8 cellular contexts compared by ENCODE assay signal in the genomic region with DNA sequence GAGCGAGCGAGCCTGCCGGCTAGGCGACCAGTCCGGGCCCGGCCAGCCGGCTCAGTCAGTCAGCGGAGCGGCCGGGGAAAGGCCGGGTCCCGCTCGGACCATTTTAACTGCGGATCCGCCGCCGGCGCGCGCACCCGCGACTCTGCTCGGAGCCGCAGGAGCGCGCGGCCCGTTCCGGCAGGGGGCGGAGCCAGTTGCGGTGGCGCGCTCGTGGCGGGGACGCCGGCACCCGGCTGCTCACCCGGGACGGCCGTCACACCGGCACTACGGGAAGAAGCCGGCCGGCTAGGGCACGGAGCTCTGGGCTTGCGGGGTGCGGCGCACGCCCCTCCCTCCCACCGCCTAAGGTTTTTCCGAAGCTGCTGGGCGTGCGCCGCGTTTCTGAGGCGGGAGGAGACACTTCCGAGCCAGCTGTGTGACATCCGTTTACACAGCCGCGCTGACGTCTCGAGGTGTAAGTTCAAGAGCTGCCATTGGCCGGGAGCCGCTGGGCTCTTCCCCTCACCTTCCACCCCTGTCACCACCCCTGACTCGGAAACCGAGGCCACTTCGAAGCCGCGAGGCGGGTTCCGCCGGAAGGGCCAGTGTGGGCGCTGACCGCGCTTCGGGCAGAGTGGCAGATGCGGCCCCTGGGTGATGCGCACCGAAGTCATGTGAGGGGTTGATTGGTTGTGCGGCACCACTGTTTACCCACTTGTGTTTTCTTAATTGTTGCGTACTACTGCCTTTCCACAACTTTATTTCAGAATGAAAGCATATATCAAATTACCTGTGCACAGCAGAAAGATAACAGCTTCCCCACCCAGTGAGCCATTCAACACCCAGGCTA. TPM values are rescaled to one million over a fixed set of nuclear protein-coding genes. Genes with fewer than 3 reads are reported as not detected.
DNase-seq lines count a peak whose midpoint lies in the region; ATAC-seq, FAIRE-seq and TF ChIP-seq lines count a peak whose summit lies in the region.

A gene (minus strand): TSS at position 144 of the 829 bp plus-strand sequence.

- peaks cover 21% of the 10 kb centered on the region for H3K4me1 ChIP-seq in psoas muscle

- H3K9me3 Mint-ChIP-seq in T-helper 1 cell treated with Interleukin-12 subunit alpha and Interleukin-12 subunit beta and Interleukin-4 antibody, amounts not matched to agents 30 μg/mL and 1 μg/mL, for 36 hours = peaks cover 3% of the 10 kb centered on the region

- no peaks in the 10 kb centered on the region for H3K36me3 ChIP-seq in psoas muscle (ENCODE audit: insufficient read depth in 1 of 2, low read depth in 1 of 2)

- H3K27me3 Mint-ChIP-seq in T-helper 1 cell treated with Interleukin-12 subunit alpha and Interleukin-12 subunit beta and Interleukin-4 antibody, amounts not matched to agents 30 μg/mL and 1 μg/mL, for 36 hours (ENCODE audit: low read depth) = no peaks in the 10 kb centered on the region

- H3K9me3 ChIP-seq in psoas muscle = no peaks in the 10 kb centered on the region

- peak within 1 kb of the TSS; percentile 96 for H3K4me3 ChIP-seq in psoas muscle

- H3K4me1 Mint-ChIP-seq in T-helper 1 cell treated with Interleukin-12 subunit alpha and Interleukin-12 subunit beta and Interleukin-4 antibody, amounts not matched to agents 30 μg/mL and 1 μg/mL, for 36 hours (ENCODE audit: low read depth) = peaks cover 22% of the 10 kb centered on the region

- DNase-seq in GM13976 (ENCODE audit: low spot score) (peak; percentile 91), NCI-H1694 (lab: John Stamatoyannopoulos, UW) (peak; percentile 40), amygdala (lab: John Stamatoyannopoulos, UW) (peak; percentile 52 to 95 (median 85)), left ventricle myocardium superior (peak; percentile 96), psoas muscle (peak; percentile 95 to 98), urothelium cell line (ENCODE audit: low spot score) (peak; percentile 90)

- H3K27me3 ChIP-seq in psoas muscle (ENCODE audit: insufficient read depth in 3 of 3, low read length in 2 of 3) = no peaks in the 10 kb centered on the region

- H3K27ac ChIP-seq in psoas muscle = peak within 1 kb of the TSS; percentile 100

- intact Hi-C loops in left ventricle myocardium superior (cut with micrococcal nuclease) = no loop called here
- intact Hi-C loops in psoas muscle (cut with DNase I) = no loop called here

- in situ Hi-C loops in GM13976 (cut with MboI; ENCODE audit: low sequenced_read_pairs, unreplicated experiment) = no loop called here

- peak within 1 kb of the TSS; percentile 96 for H3K27ac Mint-ChIP-seq in T-helper 1 cell treated with Interleukin-12 subunit alpha and Interleukin-12 subunit beta and Interleukin-4 antibody, amounts not matched to agents 30 μg/mL and 1 μg/mL, for 36 hours

- FAIRE-seq in urothelium cell line (lab: Jason Lieb, UNC) = peak; percentile 53

- H3K4me3 Mint-ChIP-seq in T-helper 1 cell treated with Interleukin-12 subunit alpha and Interleukin-12 subunit beta and Interleukin-4 antibody, amounts not matched to agents 30 μg/mL and 1 μg/mL, for 36 hours = peak within 1 kb of the TSS; percentile 90

- peaks cover 8% of the 10 kb centered on the region for H3K36me3 Mint-ChIP-seq in T-helper 1 cell treated with Interleukin-12 subunit alpha and Interleukin-12 subunit beta and Interleukin-4 antibody, amounts not matched to agents 30 μg/mL and 1 μg/mL, for 36 hours (ENCODE audit: low read depth)

- 0 to 1% (median 0%) methylated on average over 57 to 82 of the region's 82 CpGs for WGBS in psoas muscle, 3 donors

- TF ChIP-seq CTCF in GM13976 (IDR thresholded peaks at IDR 0.05; ENCODE audit: borderline replicate concordance, control extremely low read depth, extremely low read depth, insufficient read depth, missing control alignments) (no peak), psoas muscle (IDR thresholded peaks at IDR 0.05) (no peak)

- ATAC-seq in HG02852 (IDR thresholded peaks at IDR 0.05; ENCODE audit: unreplicated experiment) (peak; percentile 71), left ventricle myocardium superior (peak; percentile 88), psoas muscle (peak; percentile 88 to 90 (median 89))

RNA-seq across cellular contexts. Expression of the gene that starts here (rescaled TPM):
- total RNA-seq in left ventricle myocardium superior = 45.1 TPM
- total RNA-seq in psoas muscle = 10 to 100 TPM; 26.9 to 33.1 (median 31.3) TPM
- polyA plus RNA-seq in psoas muscle = 10 to 100 TPM in 2 of 3 donors, 1 to 10 TPM in 1; 6.2 to 36.1 (median 10.8) TPM

Comparison
In these comparisons a context has a peak if more than half of its experiments do, and no peak if none do; other contexts are left out.
1. Peak in every context shown above with its lines: DNase-seq, ATAC-seq, H3K4me3 ChIP-seq and H3K27ac ChIP-seq.
2. DNase-seq: peak in every context shown above with its lines; median percentile 96 in psoas muscle; 96 in left ventricle myocardium superior; 91 in GM13976; 90 in urothelium cell line; 85 in amygdala; 40 in NCI-H1694.